Comparison of ENCODE assay signal across 8 cellular contexts in the genomic region with DNA sequence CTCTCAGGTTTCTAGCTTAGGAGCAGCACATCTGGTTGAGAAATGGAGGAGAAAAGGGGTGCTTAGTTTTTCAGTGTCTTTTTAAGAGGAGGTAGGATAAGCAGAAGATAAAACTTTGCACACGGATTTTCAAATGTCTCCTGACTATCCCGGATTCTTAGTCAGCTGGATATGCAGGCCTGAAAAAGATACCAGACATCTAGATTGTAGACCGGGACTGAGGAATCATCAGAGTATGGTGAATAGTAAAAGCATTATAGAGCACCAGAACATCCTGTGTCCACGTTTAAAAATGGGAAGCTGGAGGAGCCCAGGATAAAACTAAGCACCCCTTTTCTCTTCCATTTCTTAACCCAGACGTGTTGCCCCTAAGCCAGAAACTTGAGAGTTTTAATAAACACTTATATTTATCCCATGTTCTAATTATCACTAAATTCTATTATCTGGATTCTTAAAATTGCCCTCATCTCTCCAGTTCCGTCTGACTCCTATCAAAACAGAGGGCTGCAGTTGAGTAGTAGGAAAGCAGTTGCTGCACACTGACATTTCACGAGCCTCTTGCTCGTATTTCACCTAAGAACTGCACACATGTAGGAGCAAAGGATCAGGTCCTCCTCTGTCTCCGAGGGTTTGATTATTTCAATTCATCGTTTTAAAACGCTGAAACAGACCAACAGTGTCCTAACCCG. TPM values are rescaled to one million over a fixed set of nuclear protein-coding genes. Genes with fewer than 3 reads are reported as not detected.
A peak's percentile ranks its signal among the peaks of the same experiment; 100 is the strongest.
DNase-seq lines count a peak whose midpoint lies in the region; ATAC-seq and TF ChIP-seq lines count a peak whose summit lies in the region.

No MANE protein-coding gene starts in this region.

- H3K4me3 Mint-ChIP-seq in natural killer cell: peak overlapping the region; percentile 94

- H3K9me3 Mint-ChIP-seq in natural killer cell: no peaks in the 10 kb centered on the region

- TF ChIP-seq CTCF in AG10803 (conservative IDR thresholded peaks at IDR 0.05; ENCODE audit: low read length) (no peak), epithelial cell of proximal tubule (conservative IDR thresholded peaks at IDR 0.05; ENCODE audit: low read depth, low read length) (no peak), natural killer cell (IDR thresholded peaks at IDR 0.05) (no peak)

- H3K27ac Mint-ChIP-seq in natural killer cell: peak overlapping the region; percentile 91 to 92

- H3K4me1 Mint-ChIP-seq in natural killer cell: peaks cover 42 to 58% of the 10 kb centered on the region in 2 donors

- H3K36me3 ChIP-seq in SJSA1: 0 out of 2 replicates have a peak, but pooled peaks cover 4% of the 10 kb centered on the region

- no peaks in the 10 kb centered on the region for H3K27me3 ChIP-seq in SJSA1 (replicated peaks)

- no peaks in the 10 kb centered on the region for H3K9me3 ChIP-seq in SJSA1 (replicated peaks)

- peak overlapping the region; percentile 43 for H3K27ac ChIP-seq in SJSA1

- H3K36me3 Mint-ChIP-seq in natural killer cell: no peaks in the 10 kb centered on the region

- ATAC-seq in GM18909 (IDR thresholded peaks at IDR 0.05; ENCODE audit: poor library complexity, unreplicated experiment) (peak; percentile 47), HG03108 (IDR thresholded peaks at IDR 0.05; ENCODE audit: unreplicated experiment) (peak; percentile 31), natural killer cell (peak; percentile 42 to 55 (median 48))

- intact Hi-C loops in natural killer cell (cut with micrococcal nuclease): loop anchor here (2.0 kb wide), 1 partner anchor 464 kb away; the partner anchor contains the start of gene ZZZ3

- no peaks in the 10 kb centered on the region; the same call in 1 of the 2 replicates for H3K4me1 ChIP-seq in SJSA1 (replicated peaks)

- H3K4me3 ChIP-seq in AG10803 (ENCODE audit: low read length) (peak overlapping the region; percentile 92), SJSA1 (peak overlapping the region; percentile 71), epithelial cell of proximal tubule (ENCODE audit: low read depth, low read length) (peak overlapping the region; percentile 67)

- H3K27me3 Mint-ChIP-seq in natural killer cell (ENCODE audit: low read depth in 2 of 2): no peaks in the 10 kb centered on the region

- DNase-seq in AG10803 (ENCODE audit: low read depth) (no peak), SJSA1 (ENCODE audit: low read depth in 1 of 2, low spot score in 2 of 2) (no peak), epithelial cell of proximal tubule (ENCODE audit: low read depth) (no peak), natural killer cell (no peak), putamen (ENCODE audit: low spot score) (no peak), SHP77 treated with DMSO at 0.1 percent for 48 hours (lab: John Stamatoyannopoulos, UW) (no peak)

RNA-seq across cellular contexts. Expression of gene PIGK, which starts 0.6 kb away (rescaled TPM):
- 45.2 and 70.4 TPM in 2 replicates for total RNA-seq in SJSA1 (2014; rRNA removed; shearing (Covaris generic))
- 14.4 and 21.6 TPM in 2 replicates for total RNA-seq in epithelial cell of proximal tubule
- 10 to 100 TPM; 25.4 to 29.9 (median 27.8) TPM for total RNA-seq in natural killer cell
